Comparison of ENCODE assay signal across 8 cellular contexts in the genomic region with DNA sequence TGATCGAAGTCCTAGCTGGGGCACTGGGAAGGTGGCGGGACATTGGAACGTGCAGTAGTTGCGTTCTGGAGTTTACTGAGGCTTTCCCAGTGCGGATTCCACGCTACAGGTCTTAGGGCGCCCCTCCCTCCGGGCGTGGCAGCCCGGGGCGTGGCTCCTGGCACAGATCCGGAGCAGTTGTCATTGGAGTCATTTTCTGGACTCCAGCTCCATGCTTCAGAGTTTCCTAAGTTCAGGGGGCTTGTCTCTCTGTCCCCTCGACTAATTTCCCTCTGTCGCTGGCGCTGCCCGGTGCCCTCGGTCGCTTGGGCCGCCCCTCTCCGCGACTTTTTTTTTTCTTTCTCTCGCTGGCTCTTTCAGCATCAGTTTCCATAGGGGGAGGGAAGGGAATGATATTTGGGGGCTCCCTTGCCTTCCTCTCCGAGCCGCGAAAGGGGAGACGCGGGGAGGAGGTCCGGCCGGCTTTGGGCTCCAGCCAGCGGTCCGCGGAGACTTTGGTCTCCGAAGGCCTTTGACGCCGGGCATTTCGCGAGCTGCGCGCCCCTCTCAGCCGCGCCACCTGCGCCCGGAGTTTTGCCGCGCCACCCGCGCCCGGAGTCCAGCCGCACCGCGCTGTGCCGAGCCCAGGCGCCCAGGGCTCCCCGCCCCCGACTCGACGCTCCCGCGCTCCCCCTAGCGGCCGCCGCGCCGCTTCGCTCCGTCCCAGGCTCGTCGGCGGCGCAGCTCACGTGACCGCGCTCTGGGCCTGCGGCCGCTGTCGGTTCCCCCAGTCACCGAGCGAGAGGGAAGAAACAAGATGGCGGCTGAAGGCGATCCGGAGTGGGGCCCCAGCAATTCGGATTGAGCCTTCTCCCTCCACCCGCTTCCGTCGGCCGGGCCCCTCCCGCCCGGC. TPM values are rescaled to one million over a fixed set of nuclear protein-coding genes. Genes with fewer than 3 reads are reported as not detected.
DNase-seq lines count a peak whose midpoint lies in the region; ATAC-seq lines count a peak whose summit lies in the region.

TSS of gene BPTF (plus strand) at position 769 of the 892 bp plus-strand sequence. CDS start 222 bp downstream, outside the sequence.

- H2BK12ac ChIP-seq in mesenchymal stem cell (ENCODE audit: low read length in 2 of 2), result peak within 1 kb of the TSS in 1 of 2 experiments; percentile 95

- peak within 1 kb of the TSS in 1 of 2 experiments; percentile 48 for H3K14ac ChIP-seq in mesenchymal stem cell (ENCODE audit: low read length in 2 of 2)

- H4K8ac ChIP-seq in mesenchymal stem cell (ENCODE audit: low read length), result peak within 1 kb of the TSS; percentile 88

- H3K4me3 ChIP-seq in effector memory CD4-positive, alpha-beta T cell (ENCODE audit: insufficient read depth, low read depth, low read length, poor library complexity, severe bottlenecking), result peak within 1 kb of the TSS; percentile 83
- H3K4me3 ChIP-seq in mesenchymal stem cell (ENCODE audit: insufficient read depth in 1 of 2, low read depth in 1 of 2, low read length in 2 of 2), result peak within 1 kb of the TSS; percentile 79 to 97

- peak within 1 kb of the TSS; percentile 28 for H2BK15ac ChIP-seq in mesenchymal stem cell (ENCODE audit: low read depth, poor library complexity, severe bottlenecking)

- H4K91ac ChIP-seq in mesenchymal stem cell (ENCODE audit: low read length), result peak within 1 kb of the TSS; percentile 68

- no peaks in the 10 kb centered on the region for H3K27me3 ChIP-seq in effector memory CD4-positive, alpha-beta T cell (replicated peaks; ENCODE audit: control insufficient read depth, insufficient read depth, low read length, poor library complexity, severe bottlenecking)
- H3K27me3 ChIP-seq in mesenchymal stem cell (ENCODE audit: control insufficient read depth in 1 of 2, insufficient read depth in 1 of 2, low read length in 2 of 2), result peaks cover 0 to 3% of the 10 kb centered on the region in 2 experiments

- peaks cover 22% of the 10 kb centered on the region for H3K4me1 ChIP-seq in effector memory CD4-positive, alpha-beta T cell (ENCODE audit: control insufficient read depth, insufficient read depth, low read length, poor library complexity, severe bottlenecking)
- peaks cover 6% of the 10 kb centered on the region for H3K4me1 ChIP-seq in mesenchymal stem cell (ENCODE audit: control insufficient read depth, insufficient read depth, low read depth, low read length)

- 1% methylated on average over 44 of the region's 88 CpGs for WGBS in mesenchymal stem cell

- H2AK5ac ChIP-seq in mesenchymal stem cell (ENCODE audit: low read length, severe bottlenecking), result peak within 1 kb of the TSS; percentile 33

- H3K79me1 ChIP-seq in mesenchymal stem cell (replicated peaks; ENCODE audit: low read length, poor library complexity, severe bottlenecking), result no peaks in the 10 kb centered on the region

- H3K27ac ChIP-seq in effector memory CD4-positive, alpha-beta T cell (ENCODE audit: insufficient read depth, low read length, poor library complexity, severe bottlenecking), result peak within 1 kb of the TSS; percentile 70
- H3K27ac ChIP-seq in mesenchymal stem cell (ENCODE audit: low read length, poor library complexity, severe bottlenecking), result peak within 1 kb of the TSS; percentile 48

- peak within 1 kb of the TSS; percentile 89 for H2BK120ac ChIP-seq in mesenchymal stem cell (ENCODE audit: low read depth, low read length)

- peak within 1 kb of the TSS; percentile 91 for H3K9ac ChIP-seq in mesenchymal stem cell (ENCODE audit: low read length)

- H2BK5ac ChIP-seq in mesenchymal stem cell (ENCODE audit: low read depth, low read length, poor library complexity, severe bottlenecking), result no peak within 1 kb of the TSS

- H3K36me3 ChIP-seq in effector memory CD4-positive, alpha-beta T cell (ENCODE audit: control insufficient read depth, insufficient read depth, low read length), result no peaks in the 10 kb centered on the region
- no peaks in the 10 kb centered on the region for H3K36me3 ChIP-seq in mesenchymal stem cell (ENCODE audit: control insufficient read depth in 1 of 2, insufficient read depth in 2 of 2, low read depth in 1 of 2, low read length in 2 of 2)

- H2AFZ ChIP-seq in mesenchymal stem cell (ENCODE audit: low read depth, low read length), result peak within 1 kb of the TSS; percentile 89

- H3K18ac ChIP-seq in mesenchymal stem cell (ENCODE audit: low read depth in 1 of 2, low read length in 2 of 2), result peak within 1 kb of the TSS; percentile 90 to 91

- no peaks in the 10 kb centered on the region for H3K9me3 ChIP-seq in effector memory CD4-positive, alpha-beta T cell (ENCODE audit: control insufficient read depth, low read length)
- H3K9me3 ChIP-seq in mesenchymal stem cell (ENCODE audit: control insufficient read depth, low read length), result no peaks in the 10 kb centered on the region

- no peak within 1 kb of the TSS for H3K23ac ChIP-seq in mesenchymal stem cell (ENCODE audit: low read length in 2 of 2)

- peak within 1 kb of the TSS; percentile 99 for H3K4me2 ChIP-seq in mesenchymal stem cell (ENCODE audit: low read length, poor library complexity, severe bottlenecking)

- H3K4ac ChIP-seq in mesenchymal stem cell (ENCODE audit: low read depth in 1 of 2, low read length in 2 of 2), result peak within 1 kb of the TSS; percentile 91 to 94

- DNase-seq in CMK (ENCODE audit: low read depth) (peak; percentile 83), HPDE6-E6E7 (ENCODE audit: extremely low spot score) (peak; percentile 88), NK-92 (lab: John Stamatoyannopoulos, UW; ENCODE audit: unreplicated experiment) (peak; percentile 33), mesenchymal stem cell (peak; percentile 90)
- DNase-seq in activated CD8-positive, alpha-beta memory T cell treated with anti-CD3 and anti-CD28 coated beads for 24 hours, result peak; percentile 95
- peak; percentile 83 to 88 (median 83) for DNase-seq in effector memory CD4-positive, alpha-beta T cell
- DNase-seq in stimulated activated CD8-positive, alpha-beta memory T cell treated with anti-CD3 and anti-CD28 coated beads, Interleukin-12 subunit alpha, Interleukin-12 subunit beta, amount 100 ng/mL, for 4 hours (ENCODE audit: low read depth), result peak; percentile 88

- ATAC-seq in GM19463 (IDR thresholded peaks at IDR 0.05; ENCODE audit: unreplicated experiment), result peak; percentile 87

RNA-seq across cellular contexts. Expression of gene BPTF, which starts in this region (rescaled TPM):
- polyA plus RNA-seq in mesenchymal stem cell (2013, experiment 1 of 2), result 46.3 TPM
- 45.1 TPM for polyA plus RNA-seq in mesenchymal stem cell (2013, experiment 2 of 2)

Comparison
In these comparisons a context has a peak if more than half of its experiments do, and no peak if none do; other contexts are left out.
1. Peak in every context shown above with its lines: DNase-seq, ATAC-seq, H3K4me3 ChIP-seq and H3K27ac ChIP-seq.
2. DNase-seq: peak in every context shown above with its lines; median percentile 95 in activated CD8-positive, alpha-beta memory T cell treated with anti-CD3 and anti-CD28 coated beads for 24 hours; 90 in mesenchymal stem cell; 88 in HPDE6-E6E7; 88 in stimulated activated CD8-positive, alpha-beta memory T cell treated with anti-CD3 and anti-CD28 coated beads, Interleukin-12 subunit alpha, Interleukin-12 subunit beta, amount 100 ng/mL, for 4 hours; 83 in CMK; 83 in effector memory CD4-positive, alpha-beta T cell; 33 in NK-92.